17 cellular contexts compared by ENCODE assay signal in the genomic region with DNA sequence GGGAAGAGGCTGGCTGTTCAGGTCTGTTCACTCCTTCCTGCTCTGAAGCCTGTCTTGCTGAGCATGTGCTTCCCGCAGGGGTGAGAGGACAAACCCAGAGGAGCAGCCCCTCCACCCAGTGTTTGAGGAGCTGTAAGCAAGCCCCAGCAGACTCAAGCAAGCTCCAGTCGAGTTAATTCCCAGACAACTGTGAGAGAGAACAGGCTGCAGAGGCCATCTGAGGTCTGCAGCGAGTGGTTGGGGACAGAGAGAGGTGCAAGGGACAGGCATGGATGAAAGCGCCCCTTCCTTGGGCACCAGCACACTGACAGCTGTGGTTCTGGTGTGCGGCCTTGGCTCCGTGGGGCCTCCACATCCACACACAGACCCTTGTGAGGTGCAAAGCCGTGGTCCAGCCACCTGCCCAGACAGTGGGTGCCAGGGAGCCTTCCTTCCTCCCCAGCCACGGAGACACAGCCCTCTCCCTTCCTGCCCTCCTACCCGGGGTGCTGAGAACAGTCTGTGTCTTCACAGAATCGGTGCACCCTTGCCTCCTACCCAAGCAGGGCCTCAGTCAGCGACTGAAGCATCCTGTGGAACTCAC. TPM values are rescaled to one million over a fixed set of nuclear protein-coding genes. Genes with fewer than 3 reads are reported as not detected.
A peak's percentile ranks its signal among the peaks of the same experiment; 100 is the strongest.
DNase-seq lines count a peak whose midpoint lies in the region; FAIRE-seq and TF ChIP-seq lines count a peak whose summit lies in the region.
"Had no signal": no experiment of that assay in that cellular context is flagged by ENCODE, and none has a peak within 500 bp of the region (broad histone marks: within the 10 kb centered on the region; RNA-seq: fewer than 3 reads in every experiment).

No MANE protein-coding gene starts in this region.

- H3K27me3 ChIP-seq in H1 (replicated peaks in 1 of 4; ENCODE audit: control insufficient read depth in 3 of 4, extremely low read depth in 1 of 4, insufficient read depth in 3 of 4, low read length in 3 of 4): no peaks in the 10 kb centered on the region
- H3K27me3 ChIP-seq in suprapubic skin: peaks cover 11% of the 10 kb centered on the region
- H3K27me3 ChIP-seq: right atrium auricular region had no signal

- H3K4ac ChIP-seq in H1 (replicated peaks; ENCODE audit: insufficient read length, low read depth, low read length): no peak overlapping the region

- H2AFZ ChIP-seq in H1 (ENCODE audit: low read length): no peak overlapping the region

- no peak overlapping the region for H2BK120ac ChIP-seq in H1 (replicated peaks; ENCODE audit: low read depth, low read length)

- H3K4me1 Mint-ChIP-seq in activated T-cell treated with anti-CD3 and anti-CD28 coated beads, Interleukin-2, amount 50 U/mL, for 24 hours (ENCODE audit: low read depth): peaks cover 33% of the 10 kb centered on the region
- peaks cover 29% of the 10 kb centered on the region for H3K4me1 Mint-ChIP-seq in activated CD4-positive, alpha-beta memory T cell treated with anti-CD3 and anti-CD28 coated beads for 36 hours (ENCODE audit: low read depth)

- H4K20me1 ChIP-seq in H1 (replicated peaks in 1 of 2; ENCODE audit: control insufficient read depth in 1 of 2, insufficient read depth in 2 of 2, low read length in 2 of 2): no peaks in the 10 kb centered on the region

- H3K4me1 ChIP-seq in H1 (replicated peaks in 1 of 4; ENCODE audit: control insufficient read depth in 3 of 4, insufficient read depth in 4 of 4, low read length in 3 of 4): peaks cover 0 to 5% (median 0%) of the 10 kb centered on the region in 4 experiments; a peak in 1 of 7 replicates
- no peaks in the 10 kb centered on the region for H3K4me1 ChIP-seq in suprapubic skin
- H3K4me1 ChIP-seq: right atrium auricular region had no signal

- no peak overlapping the region for H3K14ac ChIP-seq in H1 (ENCODE audit: insufficient read length)

- no peak overlapping the region for H2BK15ac ChIP-seq in H1 (ENCODE audit: low read length)

- peak; percentile 42 for DNase-seq in activated T-cell treated with anti-CD3 and anti-CD28 coated beads, Interleukin-2, amount 50 U/mL, for 24 hours
- DNase-seq in activated T-cell treated with anti-CD3 and anti-CD28 coated beads for 4 hours: no peak
- peak; percentile 52 for DNase-seq in activated CD4-positive, alpha-beta memory T cell treated with anti-CD3 and anti-CD28 coated beads for 36 hours
- no peak for DNase-seq in H1 (ENCODE audit: low read depth in 1 of 2, low spot score in 2 of 2)
- DNase-seq in suprapubic skin (ENCODE audit: low spot score in 2 of 2): peak; percentile 40 to 67
- no peak for DNase-seq in cerebellum (ENCODE audit: low spot score)
- no peak for DNase-seq in NCI-H82 (lab: John Stamatoyannopoulos, UW)
- DNase-seq in DMS79 (lab: John Stamatoyannopoulos, UW): no peak
- DNase-seq: COR-L47; stimulated activated CD4-positive, alpha-beta T cell treated with anti-CD3 and anti-CD28 coated beads, Interleukin-2, amount 100 ng/mL, for 24 hours had no signal

- H3K79me1 ChIP-seq in H1 (ENCODE audit: low read depth, low read length): no peaks in the 10 kb centered on the region

- H3K23ac ChIP-seq in H1 (ENCODE audit: insufficient read length): no peak overlapping the region

- no peak overlapping the region for H3K18ac ChIP-seq in H1 (ENCODE audit: extremely low read depth, low read length)

- no peaks in the 10 kb centered on the region for H3K36me3 ChIP-seq in H1 (ENCODE audit: control insufficient read depth in 2 of 4, insufficient read depth in 4 of 4, low read length in 3 of 4)
- H3K36me3 ChIP-seq in suprapubic skin: no peaks in the 10 kb centered on the region
- H3K36me3 ChIP-seq: right atrium auricular region had no signal

- TF ChIP-seq POLR2A in H1 (IDR thresholded peaks at IDR 0.05; ENCODE audit: control extremely low read depth in 1 of 2, low read depth in 2 of 2, low read length in 2 of 2) (no peak), suprapubic skin (IDR thresholded peaks at IDR 0.05) (no peak)

- WGBS in H1 (ENCODE audit: extremely low coverage in 1 of 2, insufficient coverage in 1 of 2, insufficient read length in 1 of 2, insufficient replicate concordance in 2 of 2, low coverage in 1 of 2, low lambda C conversion rate in 2 of 2, missing lambda C conversion rate in 1 of 2), 2 experiments: 70% methylated on average over 11 of the region's 11 CpGs; no CpG with 5 or more reads in 1 of the 2 experiments
- WGBS in suprapubic skin: 69% methylated on average over 8 of the region's 11 CpGs

- TF ChIP-seq CTCF in H1 (IDR thresholded peaks at IDR 0.05; ENCODE audit: control extremely low read depth in 1 of 3, insufficient read depth in 1 of 3, low read depth in 1 of 3, low read length in 3 of 3) (no peak), suprapubic skin (IDR thresholded peaks at IDR 0.05) (no peak)

- no peak overlapping the region for H4K5ac ChIP-seq in H1 (ENCODE audit: insufficient read length, low read depth, low read length)

- no peaks in the 10 kb centered on the region for H3K9me3 Mint-ChIP-seq in activated T-cell treated with anti-CD3 and anti-CD28 coated beads, Interleukin-2, amount 50 U/mL, for 24 hours
- no peaks in the 10 kb centered on the region for H3K9me3 Mint-ChIP-seq in activated CD4-positive, alpha-beta memory T cell treated with anti-CD3 and anti-CD28 coated beads for 36 hours
- H3K9me3 Mint-ChIP-seq: neural crest cell had no signal

- POLR2A ChIA-PET in activated CD4-positive, alpha-beta memory T cell treated with anti-CD3 and anti-CD28 coated beads for 36 hours (lab: Charles Lee): interaction anchor here (1.2 kb wide), 1 partner anchor 17 kb away, joined by 3 read pairs; no protein-coding TSS in a partner anchor
- POLR2A ChIA-PET in H1 (lab: Charles Lee; ENCODE audit: partially characterized antibody): no interaction called here

- H2BK12ac ChIP-seq in H1 (ENCODE audit: low read depth, low read length): no peak overlapping the region

- H3K27ac ChIP-seq in H1 (ENCODE audit: low read depth, low read length) (no peak overlapping the region), suprapubic skin (no peak overlapping the region)
- H3K27ac ChIP-seq: right atrium auricular region had no signal

- H2BK20ac ChIP-seq in H1 (ENCODE audit: low read length): no peak overlapping the region

- H3K27ac Mint-ChIP-seq in activated T-cell treated with anti-CD3 and anti-CD28 coated beads, Interleukin-2, amount 50 U/mL, for 24 hours: peak overlapping the region; percentile 67
- H3K27ac Mint-ChIP-seq in activated CD4-positive, alpha-beta memory T cell treated with anti-CD3 and anti-CD28 coated beads for 36 hours: no peak overlapping the region

- no peak overlapping the region for H3K4me3 Mint-ChIP-seq in activated T-cell treated with anti-CD3 and anti-CD28 coated beads, Interleukin-2, amount 50 U/mL, for 24 hours
- H3K4me3 Mint-ChIP-seq in activated CD4-positive, alpha-beta memory T cell treated with anti-CD3 and anti-CD28 coated beads for 36 hours: no peak overlapping the region

- peak overlapping the region; percentile 51 for H4K8ac ChIP-seq in H1 (ENCODE audit: extremely low read depth, insufficient read depth, low read length)

- H2BK5ac ChIP-seq in H1 (ENCODE audit: low read depth, low read length): no peak overlapping the region

- no peak overlapping the region; a peak in 1 of 4 replicates for H3K4me2 ChIP-seq in H1 (ENCODE audit: insufficient read depth in 1 of 2, low read depth in 2 of 2, low read length in 2 of 2)

- no peaks in the 10 kb centered on the region for H3K36me3 Mint-ChIP-seq in activated T-cell treated with anti-CD3 and anti-CD28 coated beads, Interleukin-2, amount 50 U/mL, for 24 hours (ENCODE audit: low read depth)
- no peaks in the 10 kb centered on the region for H3K36me3 Mint-ChIP-seq in activated CD4-positive, alpha-beta memory T cell treated with anti-CD3 and anti-CD28 coated beads for 36 hours

- CTCF ChIA-PET in activated CD4-positive, alpha-beta memory T cell treated with anti-CD3 and anti-CD28 coated beads for 36 hours (lab: Charles Lee): interaction anchor here (3.3 to 15.1 kb wide), 2 partner anchors 15 to 39 kb away, joined by 15 to 156 read pairs; no protein-coding TSS in a partner anchor
- CTCF ChIA-PET in H1 (lab: Charles Lee; ENCODE audit: partially characterized antibody): interaction anchor here (0.9 kb wide), 1 partner anchor 17 kb away, joined by 3 read pairs; no protein-coding TSS in a partner anchor

- no peak for TF ChIP-seq EP300 in H1 (IDR thresholded peaks at IDR 0.05; ENCODE audit: borderline replicate concordance in 1 of 2, low read depth in 2 of 2, low read length in 2 of 2)
- TF ChIP-seq EP300 in suprapubic skin (IDR thresholded peaks at IDR 0.05): no peak

- FAIRE-seq in H1 (lab: Jason Lieb, UNC): no peak
- FAIRE-seq: astrocyte, HTR-8/SVneo, urothelium cell line had no signal

- no peak overlapping the region for H2AK5ac ChIP-seq in H1 (ENCODE audit: low read depth, low read length)

- intact Hi-C loops in activated CD4-positive, alpha-beta memory T cell treated with anti-CD3 and anti-CD28 coated beads for 36 hours (cut with micrococcal nuclease): loop anchor here (1.0 kb wide), 1 partner anchor 13 kb away; no protein-coding TSS in a partner anchor

- H3K23me2 ChIP-seq in H1 (ENCODE audit: low read depth, low read length): no peaks in the 10 kb centered on the region

- H3K27me3 Mint-ChIP-seq in activated T-cell treated with anti-CD3 and anti-CD28 coated beads, Interleukin-2, amount 50 U/mL, for 24 hours: no peaks in the 10 kb centered on the region
- no peaks in the 10 kb centered on the region for H3K27me3 Mint-ChIP-seq in activated CD4-positive, alpha-beta memory T cell treated with anti-CD3 and anti-CD28 coated beads for 36 hours

- no peak overlapping the region for H4K91ac ChIP-seq in H1 (replicated peaks; ENCODE audit: insufficient read length, low read length)

- H3K79me2 ChIP-seq in H1 (ENCODE audit: control insufficient read depth in 1 of 2, insufficient read depth in 2 of 2, low read length in 2 of 2): no peaks in the 10 kb centered on the region

- no peak overlapping the region for H3K56ac ChIP-seq in H1 (replicated peaks; ENCODE audit: insufficient read length, low read depth, low read length)

- no peak for TF ChIP-seq RAD21 in H1 (IDR thresholded peaks at IDR 0.05 in 1 of 2, conservative IDR thresholded peaks at IDR 0.05 in 1 of 2; ENCODE audit: low read depth in 2 of 2, low read length in 2 of 2)

- no peak overlapping the region for H3K9ac ChIP-seq in H1 (replicated peaks in 1 of 4; ENCODE audit: extremely low read depth in 1 of 4, low read depth in 3 of 4, low read length in 3 of 4)

- H3K4me3 ChIP-seq in H1 (ENCODE audit: extremely low read depth in 1 of 4, insufficient read depth in 2 of 4, low read depth in 3 of 4, low read length in 4 of 4) (no peak overlapping the region), suprapubic skin (no peak overlapping the region)
- H3K4me3 ChIP-seq: right atrium auricular region had no signal

- peaks cover 63 to 81% of the 10 kb centered on the region in 2 experiments for H3K9me3 ChIP-seq in H1 (ENCODE audit: insufficient read depth in 2 of 2, low read depth in 1 of 2, low read length in 1 of 2)
- H3K9me3 ChIP-seq in suprapubic skin: no peaks in the 10 kb centered on the region
- H3K9me3 ChIP-seq: right atrium auricular region had no signal

RNA-seq across cellular contexts. Expression of a gene that starts 36.2 kb away (rescaled TPM):
- total RNA-seq in activated CD4-positive, alpha-beta memory T cell treated with anti-CD3 and anti-CD28 coated beads for 36 hours: 10 to 100 TPM; 63.5 to 63.6 TPM
- not detected in 2 replicates for total RNA-seq in H1 (2021; fragmentation: NEBNext Ultra II Directional; extraction: Animal tissue kit (Norgen Biotek cat#: 25700))
- not detected in 2 replicates for polyA plus RNA-seq in H1 (2011; rRNA removed)
- polyA plus RNA-seq in H1 (2011; cell fraction: cytosol; rRNA removed): not detected
- not detected for polyA plus RNA-seq in H1 (2011; cell fraction: nucleus; rRNA removed)
- polyA plus RNA-seq in H1 (2012, experiment 1 of 2): not detected in 4 replicates
- polyA plus RNA-seq in H1 (2012, experiment 2 of 2): not detected
- polyA plus RNA-seq in H1 (2013, experiment 1 of 2): 0.22 TPM
- 0.33 TPM for polyA plus RNA-seq in H1 (2013, experiment 2 of 2)
- polyA minus RNA-seq in H1 (2011; rRNA and poly(A)+ RNA removed): not detected in 2 replicates
- not detected for polyA minus RNA-seq in H1 (2011; cell fraction: cytosol; rRNA and poly(A)+ RNA removed)
- polyA minus RNA-seq in H1 (2011; cell fraction: nucleus; rRNA and poly(A)+ RNA removed): not detected
- total RNA-seq in suprapubic skin (10 to 100 TPM in 3 of 4 donors, 1 to 10 TPM in 1; 6.5 to 29.4 (median 11.8) TPM), cerebellum (not detected)
- total RNA-seq: G401, liver had no signal

RNA-seq across cellular contexts. Expression of a gene that starts 59.9 kb away (rescaled TPM):
- total RNA-seq in activated CD4-positive, alpha-beta memory T cell treated with anti-CD3 and anti-CD28 coated beads for 36 hours: 10 to 100 TPM; 79.3 to 82.3 TPM
- total RNA-seq in H1 (2021; fragmentation: NEBNext Ultra II Directional; extraction: Animal tissue kit (Norgen Biotek cat#: 25700)): 52.8 and 53.0 TPM in 2 replicates
- polyA plus RNA-seq in H1 (2011; rRNA removed): 36.7 and 38.3 TPM in 2 replicates
- polyA plus RNA-seq in H1 (2011; cell fraction: cytosol; rRNA removed): 46.5 TPM
- 51.5 TPM for polyA plus RNA-seq in H1 (2011; cell fraction: nucleus; rRNA removed)
- 50.1 to 55.1 TPM (median 50.5 TPM) in 4 replicates for polyA plus RNA-seq in H1 (2012, experiment 1 of 2)
- 28.5 TPM for polyA plus RNA-seq in H1 (2012, experiment 2 of 2)
- 48.3 TPM for polyA plus RNA-seq in H1 (2013, experiment 1 of 2)
- polyA plus RNA-seq in H1 (2013, experiment 2 of 2): 45.4 TPM
- polyA minus RNA-seq in H1 (2011; rRNA and poly(A)+ RNA removed): 28.4 and 32.0 TPM in 2 replicates
- polyA minus RNA-seq in H1 (2011; cell fraction: cytosol; rRNA and poly(A)+ RNA removed): 19.7 TPM
- 35.6 TPM for polyA minus RNA-seq in H1 (2011; cell fraction: nucleus; rRNA and poly(A)+ RNA removed)
- total RNA-seq in suprapubic skin: 10 to 100 TPM; 31.9 to 57.1 (median 36.8) TPM
- total RNA-seq in cerebellum: 49.5 TPM

Comparison
In these comparisons a context has a peak if more than half of its experiments do, and no peak if none do; other contexts are left out.
1. DNase-seq: peak in activated T-cell treated with anti-CD3 and anti-CD28 coated beads, Interleukin-2, amount 50 U/mL, for 24 hours (single experiment), activated CD4-positive, alpha-beta memory T cell treated with anti-CD3 and anti-CD28 coated beads for 36 hours (single experiment) and suprapubic skin (2 of 2); none in activated T-cell treated with anti-CD3 and anti-CD28 coated beads for 4 hours (single experiment), H1 (0 of 2), cerebellum (single experiment), NCI-H82 (single experiment) and DMS79 (single experiment).